In genomic region chr1:119602789-119603188, GRCh38 we compare ENCODE assay signal across 1 cellular context. TPM values are rescaled to one million over a fixed set of nuclear protein-coding genes. Genes with fewer than 3 reads are reported as not detected.
"Had no signal": no experiment of that assay in that cellular context is flagged by ENCODE, and none has a peak within 500 bp of the region (broad histone marks: within the 10 kb centered on the region; RNA-seq: fewer than 3 reads in every experiment).

No MANE protein-coding gene starts in this region.

RNA-seq across cellular contexts. Expression of gene ZNF697, which starts 45.3 kb away (rescaled TPM):
- polyA plus RNA-seq: immature natural killer cell had no signal
